ENCODE assay signal across 1 cellular context in genomic region chr6:169970306-169970988, GRCh38.
TF ChIP-seq lines count a peak whose summit lies in the region.

No MANE protein-coding gene starts in this region.

TF ChIP-seq in H1, 55 proteins besides CTCF, POLR2A, EP300 and RAD21 (continued from another document):
- TF ChIP-seq PHF8 (conservative IDR thresholded peaks at IDR 0.05; ENCODE audit: low read depth, low read length) (no peak), SUZ12 (IDR thresholded peaks at IDR 0.05; ENCODE audit: low read length) (no peak), ATF3 (IDR thresholded peaks at IDR 0.05; ENCODE audit: insufficient read depth, low read depth, low read length) (no peak)
